ENCODE assay signal across 1 cellular context in the genomic region with DNA sequence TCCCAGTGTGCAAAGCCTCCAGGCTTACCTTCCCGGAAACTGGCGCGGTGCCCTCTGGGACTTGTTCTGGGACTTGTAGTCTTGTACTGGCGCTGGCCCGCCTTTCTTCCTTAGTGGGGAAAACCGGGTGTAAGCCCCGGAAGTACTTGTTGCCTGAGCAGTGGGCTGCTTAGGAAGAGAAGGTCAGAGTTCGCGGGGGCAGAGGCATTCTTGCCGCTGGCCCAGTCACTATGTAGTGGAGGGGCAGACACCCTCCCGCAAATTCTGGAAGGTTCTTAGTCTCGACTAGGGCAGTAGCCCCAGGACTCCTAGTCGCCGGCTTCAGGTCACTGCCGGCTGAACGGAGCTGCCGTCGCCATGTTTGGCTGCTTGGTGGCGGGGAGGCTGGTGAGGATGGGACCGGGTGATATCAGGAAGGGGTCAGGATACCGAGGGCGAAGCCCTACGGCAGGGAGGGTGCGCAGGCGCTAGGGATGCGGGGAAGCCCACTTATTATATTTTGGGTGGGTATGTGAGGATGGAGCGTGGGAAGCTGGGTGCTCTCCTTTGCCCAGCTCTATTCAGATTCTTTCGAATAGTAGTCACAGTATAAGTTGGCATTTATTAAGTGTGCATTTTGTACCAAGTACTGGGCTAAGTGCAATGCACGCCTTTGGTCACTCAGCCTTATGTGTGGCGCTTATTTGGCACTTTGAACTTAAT.
TF ChIP-seq lines count a peak whose summit lies in the region.

A gene with protein sequence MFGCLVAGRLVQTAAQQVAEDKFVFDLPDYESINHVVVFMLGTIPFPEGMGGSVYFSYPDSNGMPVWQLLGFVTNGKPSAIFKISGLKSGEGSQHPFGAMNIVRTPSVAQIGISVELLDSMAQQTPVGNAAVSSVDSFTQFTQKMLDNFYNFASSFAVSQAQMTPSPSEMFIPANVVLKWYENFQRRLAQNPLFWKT (plus strand): TSS at position 149 of the 702 bp plus-strand sequence. CDS start 209 bp downstream, at position 358.

TF ChIP-seq in HepG2, 621 proteins besides CTCF, POLR2A, EP300 and RAD21 (continued from another document and continues in another):
- TF ChIP-seq JUN (CRISPR knock-in tag; IDR thresholded peaks at IDR 0.05) (no peak), SP5 (CRISPR knock-in tag; IDR thresholded peaks at IDR 0.05; ENCODE audit: borderline replicate concordance, low read depth) (peak; percentile 55; the same call in 1 of the 2 replicates), ZBTB39 (CRISPR knock-in tag; IDR thresholded peaks at IDR 0.05) (peak; percentile 65; the same call in 1 of the 2 replicates), NCOR1 (IDR thresholded peaks at IDR 0.05; ENCODE audit: borderline replicate concordance, low read length) (no peak), ZMAT5 (CRISPR knock-in tag; IDR thresholded peaks at IDR 0.05; ENCODE audit: borderline replicate concordance, low read depth) (no peak), ZNF589 (CRISPR knock-in tag; conservative IDR thresholded peaks at IDR 0.05) (no peak), ZMYM3 (CRISPR knock-in tag; IDR thresholded peaks at IDR 0.05) (no peak), EZH2 (conservative IDR thresholded peaks at IDR 0.05; ENCODE audit: low read depth, low read length) (no peak), ZEB1 (IDR thresholded peaks at IDR 0.05; ENCODE audit: insufficient replicate concordance, low read depth) (peak; percentile 62), MYC (CRISPR knock-in tag; IDR thresholded peaks at IDR 0.05; ENCODE audit: borderline replicate concordance) (0 out of 2 replicates have a peak, but pooled peaks have one; percentile 63), PPARG (CRISPR knock-in tag; conservative IDR thresholded peaks at IDR 0.05) (peak; percentile 81), NFIB (CRISPR knock-in tag; IDR thresholded peaks at IDR 0.05; ENCODE audit: borderline replicate concordance) (no peak), ZNF484 (CRISPR knock-in tag; IDR thresholded peaks at IDR 0.05; ENCODE audit: borderline replicate concordance, low read depth) (0 out of 2 replicates have a peak, but pooled peaks have one; percentile 42), BCL6 (CRISPR knock-in tag; IDR thresholded peaks at IDR 0.05) (peak; percentile 19; the same call in 1 of the 2 replicates), SETDB1 (CRISPR knock-in tag; IDR thresholded peaks at IDR 0.05; ENCODE audit: borderline replicate concordance) (no peak)
- TF ChIP-seq, protein P1, sequence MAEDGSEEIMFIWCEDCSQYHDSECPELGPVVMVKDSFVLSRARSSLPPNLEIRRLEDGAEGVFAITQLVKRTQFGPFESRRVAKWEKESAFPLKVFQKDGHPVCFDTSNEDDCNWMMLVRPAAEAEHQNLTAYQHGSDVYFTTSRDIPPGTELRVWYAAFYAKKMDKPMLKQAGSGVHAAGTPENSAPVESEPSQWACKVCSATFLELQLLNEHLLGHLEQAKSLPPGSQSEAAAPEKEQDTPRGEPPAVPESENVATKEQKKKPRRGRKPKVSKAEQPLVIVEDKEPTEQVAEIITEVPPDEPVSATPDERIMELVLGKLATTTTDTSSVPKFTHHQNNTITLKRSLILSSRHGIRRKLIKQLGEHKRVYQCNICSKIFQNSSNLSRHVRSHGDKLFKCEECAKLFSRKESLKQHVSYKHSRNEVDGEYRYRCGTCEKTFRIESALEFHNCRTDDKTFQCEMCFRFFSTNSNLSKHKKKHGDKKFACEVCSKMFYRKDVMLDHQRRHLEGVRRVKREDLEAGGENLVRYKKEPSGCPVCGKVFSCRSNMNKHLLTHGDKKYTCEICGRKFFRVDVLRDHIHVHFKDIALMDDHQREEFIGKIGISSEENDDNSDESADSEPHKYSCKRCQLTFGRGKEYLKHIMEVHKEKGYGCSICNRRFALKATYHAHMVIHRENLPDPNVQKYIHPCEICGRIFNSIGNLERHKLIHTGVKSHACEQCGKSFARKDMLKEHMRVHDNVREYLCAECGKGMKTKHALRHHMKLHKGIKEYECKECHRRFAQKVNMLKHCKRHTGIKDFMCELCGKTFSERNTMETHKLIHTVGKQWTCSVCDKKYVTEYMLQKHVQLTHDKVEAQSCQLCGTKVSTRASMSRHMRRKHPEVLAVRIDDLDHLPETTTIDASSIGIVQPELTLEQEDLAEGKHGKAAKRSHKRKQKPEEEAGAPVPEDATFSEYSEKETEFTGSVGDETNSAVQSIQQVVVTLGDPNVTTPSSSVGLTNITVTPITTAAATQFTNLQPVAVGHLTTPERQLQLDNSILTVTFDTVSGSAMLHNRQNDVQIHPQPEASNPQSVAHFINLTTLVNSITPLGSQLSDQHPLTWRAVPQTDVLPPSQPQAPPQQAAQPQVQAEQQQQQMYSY (CRISPR knock-in tag; IDR thresholded peaks at IDR 0.05), result no peak
- TF ChIP-seq, protein P2, sequence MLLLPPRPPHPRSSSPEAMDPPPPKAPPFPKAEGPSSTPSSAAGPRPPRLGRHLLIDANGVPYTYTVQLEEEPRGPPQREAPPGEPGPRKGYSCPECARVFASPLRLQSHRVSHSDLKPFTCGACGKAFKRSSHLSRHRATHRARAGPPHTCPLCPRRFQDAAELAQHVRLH (CRISPR knock-in tag; IDR thresholded peaks at IDR 0.05; ENCODE audit: borderline replicate concordance, low read depth), result no peak
- TF ChIP-seq, protein P3, sequence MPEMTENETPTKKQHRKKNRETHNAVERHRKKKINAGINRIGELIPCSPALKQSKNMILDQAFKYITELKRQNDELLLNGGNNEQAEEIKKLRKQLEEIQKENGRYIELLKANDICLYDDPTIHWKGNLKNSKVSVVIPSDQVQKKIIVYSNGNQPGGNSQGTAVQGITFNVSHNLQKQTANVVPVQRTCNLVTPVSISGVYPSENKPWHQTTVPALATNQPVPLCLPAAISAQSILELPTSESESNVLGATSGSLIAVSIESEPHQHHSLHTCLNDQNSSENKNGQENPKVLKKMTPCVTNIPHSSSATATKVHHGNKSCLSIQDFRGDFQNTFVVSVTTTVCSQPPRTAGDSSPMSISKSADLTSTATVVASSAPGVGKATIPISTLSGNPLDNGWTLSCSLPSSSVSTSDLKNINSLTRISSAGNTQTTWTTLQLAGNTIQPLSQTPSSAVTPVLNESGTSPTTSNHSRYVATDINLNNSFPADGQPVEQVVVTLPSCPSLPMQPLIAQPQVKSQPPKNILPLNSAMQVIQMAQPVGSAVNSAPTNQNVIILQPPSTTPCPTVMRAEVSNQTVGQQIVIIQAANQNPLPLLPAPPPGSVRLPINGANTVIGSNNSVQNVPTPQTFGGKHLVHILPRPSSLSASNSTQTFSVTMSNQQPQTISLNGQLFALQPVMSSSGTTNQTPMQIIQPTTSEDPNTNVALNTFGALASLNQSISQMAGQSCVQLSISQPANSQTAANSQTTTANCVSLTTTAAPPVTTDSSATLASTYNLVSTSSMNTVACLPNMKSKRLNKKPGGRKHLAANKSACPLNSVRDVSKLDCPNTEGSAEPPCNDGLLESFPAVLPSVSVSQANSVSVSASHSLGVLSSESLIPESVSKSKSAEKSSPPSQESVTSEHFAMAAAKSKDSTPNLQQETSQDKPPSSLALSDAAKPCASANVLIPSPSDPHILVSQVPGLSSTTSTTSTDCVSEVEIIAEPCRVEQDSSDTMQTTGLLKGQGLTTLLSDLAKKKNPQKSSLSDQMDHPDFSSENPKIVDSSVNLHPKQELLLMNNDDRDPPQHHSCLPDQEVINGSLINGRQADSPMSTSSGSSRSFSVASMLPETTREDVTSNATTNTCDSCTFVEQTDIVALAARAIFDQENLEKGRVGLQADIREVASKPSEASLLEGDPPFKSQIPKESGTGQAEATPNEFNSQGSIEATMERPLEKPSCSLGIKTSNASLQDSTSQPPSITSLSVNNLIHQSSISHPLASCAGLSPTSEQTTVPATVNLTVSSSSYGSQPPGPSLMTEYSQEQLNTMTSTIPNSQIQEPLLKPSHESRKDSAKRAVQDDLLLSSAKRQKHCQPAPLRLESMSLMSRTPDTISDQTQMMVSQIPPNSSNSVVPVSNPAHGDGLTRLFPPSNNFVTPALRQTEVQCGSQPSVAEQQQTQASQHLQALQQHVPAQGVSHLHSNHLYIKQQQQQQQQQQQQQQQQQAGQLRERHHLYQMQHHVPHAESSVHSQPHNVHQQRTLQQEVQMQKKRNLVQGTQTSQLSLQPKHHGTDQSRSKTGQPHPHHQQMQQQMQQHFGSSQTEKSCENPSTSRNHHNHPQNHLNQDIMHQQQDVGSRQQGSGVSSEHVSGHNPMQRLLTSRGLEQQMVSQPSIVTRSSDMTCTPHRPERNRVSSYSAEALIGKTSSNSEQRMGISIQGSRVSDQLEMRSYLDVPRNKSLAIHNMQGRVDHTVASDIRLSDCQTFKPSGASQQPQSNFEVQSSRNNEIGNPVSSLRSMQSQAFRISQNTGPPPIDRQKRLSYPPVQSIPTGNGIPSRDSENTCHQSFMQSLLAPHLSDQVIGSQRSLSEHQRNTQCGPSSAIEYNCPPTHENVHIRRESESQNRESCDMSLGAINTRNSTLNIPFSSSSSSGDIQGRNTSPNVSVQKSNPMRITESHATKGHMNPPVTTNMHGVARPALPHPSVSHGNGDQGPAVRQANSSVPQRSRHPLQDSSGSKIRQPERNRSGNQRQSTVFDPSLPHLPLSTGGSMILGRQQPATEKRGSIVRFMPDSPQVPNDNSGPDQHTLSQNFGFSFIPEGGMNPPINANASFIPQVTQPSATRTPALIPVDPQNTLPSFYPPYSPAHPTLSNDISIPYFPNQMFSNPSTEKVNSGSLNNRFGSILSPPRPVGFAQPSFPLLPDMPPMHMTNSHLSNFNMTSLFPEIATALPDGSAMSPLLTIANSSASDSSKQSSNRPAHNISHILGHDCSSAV (CRISPR knock-in tag; IDR thresholded peaks at IDR 0.05; ENCODE audit: borderline replicate concordance), result no peak
- TF ChIP-seq, protein P4, sequence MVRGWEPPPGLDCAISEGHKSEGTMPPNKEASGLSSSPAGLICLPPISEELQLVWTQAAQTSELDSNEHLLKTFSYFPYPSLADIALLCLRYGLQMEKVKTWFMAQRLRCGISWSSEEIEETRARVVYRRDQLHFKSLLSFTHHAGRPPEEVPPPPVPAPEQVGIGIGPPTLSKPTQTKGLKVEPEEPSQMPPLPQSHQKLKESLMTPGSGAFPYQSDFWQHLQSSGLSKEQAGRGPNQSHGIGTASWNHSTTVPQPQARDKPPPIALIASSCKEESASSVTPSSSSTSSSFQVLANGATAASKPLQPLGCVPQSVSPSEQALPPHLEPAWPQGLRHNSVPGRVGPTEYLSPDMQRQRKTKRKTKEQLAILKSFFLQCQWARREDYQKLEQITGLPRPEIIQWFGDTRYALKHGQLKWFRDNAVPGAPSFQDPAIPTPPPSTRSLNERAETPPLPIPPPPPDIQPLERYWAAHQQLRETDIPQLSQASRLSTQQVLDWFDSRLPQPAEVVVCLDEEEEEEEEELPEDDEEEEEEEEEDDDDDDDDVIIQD (CRISPR knock-in tag; IDR thresholded peaks at IDR 0.05; ENCODE audit: low read depth), result peak; percentile 60; the same call in 1 of the 2 replicates
- TF ChIP-seq, protein P5, sequence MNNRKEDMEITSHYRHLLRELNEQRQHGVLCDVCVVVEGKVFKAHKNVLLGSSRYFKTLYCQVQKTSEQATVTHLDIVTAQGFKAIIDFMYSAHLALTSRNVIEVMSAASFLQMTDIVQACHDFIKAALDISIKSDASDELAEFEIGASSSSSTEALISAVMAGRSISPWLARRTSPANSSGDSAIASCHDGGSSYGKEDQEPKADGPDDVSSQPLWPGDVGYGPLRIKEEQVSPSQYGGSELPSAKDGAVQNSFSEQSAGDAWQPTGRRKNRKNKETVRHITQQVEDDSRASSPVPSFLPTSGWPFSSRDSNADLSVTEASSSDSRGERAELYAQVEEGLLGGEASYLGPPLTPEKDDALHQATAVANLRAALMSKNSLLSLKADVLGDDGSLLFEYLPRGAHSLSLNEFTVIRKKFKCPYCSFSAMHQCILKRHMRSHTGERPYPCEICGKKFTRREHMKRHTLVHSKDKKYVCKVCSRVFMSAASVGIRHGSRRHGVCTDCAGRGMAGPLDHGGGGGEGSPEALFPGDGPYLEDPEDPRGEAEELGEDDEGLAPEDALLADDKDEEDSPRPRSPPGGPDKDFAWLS (CRISPR knock-in tag; IDR thresholded peaks at IDR 0.05; ENCODE audit: borderline replicate concordance), result peak; percentile 99
- TF ChIP-seq, protein P6, sequence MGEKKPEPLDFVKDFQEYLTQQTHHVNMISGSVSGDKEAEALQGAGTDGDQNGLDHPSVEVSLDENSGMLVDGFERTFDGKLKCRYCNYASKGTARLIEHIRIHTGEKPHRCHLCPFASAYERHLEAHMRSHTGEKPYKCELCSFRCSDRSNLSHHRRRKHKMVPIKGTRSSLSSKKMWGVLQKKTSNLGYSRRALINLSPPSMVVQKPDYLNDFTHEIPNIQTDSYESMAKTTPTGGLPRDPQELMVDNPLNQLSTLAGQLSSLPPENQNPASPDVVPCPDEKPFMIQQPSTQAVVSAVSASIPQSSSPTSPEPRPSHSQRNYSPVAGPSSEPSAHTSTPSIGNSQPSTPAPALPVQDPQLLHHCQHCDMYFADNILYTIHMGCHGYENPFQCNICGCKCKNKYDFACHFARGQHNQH (CRISPR knock-in tag; IDR thresholded peaks at IDR 0.05), result 0 out of 2 replicates have a peak, but pooled peaks have one; percentile 64
- TF ChIP-seq, protein P7, sequence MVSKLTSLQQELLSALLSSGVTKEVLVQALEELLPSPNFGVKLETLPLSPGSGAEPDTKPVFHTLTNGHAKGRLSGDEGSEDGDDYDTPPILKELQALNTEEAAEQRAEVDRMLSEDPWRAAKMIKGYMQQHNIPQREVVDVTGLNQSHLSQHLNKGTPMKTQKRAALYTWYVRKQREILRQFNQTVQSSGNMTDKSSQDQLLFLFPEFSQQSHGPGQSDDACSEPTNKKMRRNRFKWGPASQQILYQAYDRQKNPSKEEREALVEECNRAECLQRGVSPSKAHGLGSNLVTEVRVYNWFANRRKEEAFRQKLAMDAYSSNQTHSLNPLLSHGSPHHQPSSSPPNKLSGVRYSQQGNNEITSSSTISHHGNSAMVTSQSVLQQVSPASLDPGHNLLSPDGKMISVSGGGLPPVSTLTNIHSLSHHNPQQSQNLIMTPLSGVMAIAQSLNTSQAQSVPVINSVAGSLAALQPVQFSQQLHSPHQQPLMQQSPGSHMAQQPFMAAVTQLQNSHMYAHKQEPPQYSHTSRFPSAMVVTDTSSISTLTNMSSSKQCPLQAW (CRISPR knock-in tag; IDR thresholded peaks at IDR 0.05), result peak; percentile 78
